8 cellular contexts compared by ENCODE assay signal in the genomic region with DNA sequence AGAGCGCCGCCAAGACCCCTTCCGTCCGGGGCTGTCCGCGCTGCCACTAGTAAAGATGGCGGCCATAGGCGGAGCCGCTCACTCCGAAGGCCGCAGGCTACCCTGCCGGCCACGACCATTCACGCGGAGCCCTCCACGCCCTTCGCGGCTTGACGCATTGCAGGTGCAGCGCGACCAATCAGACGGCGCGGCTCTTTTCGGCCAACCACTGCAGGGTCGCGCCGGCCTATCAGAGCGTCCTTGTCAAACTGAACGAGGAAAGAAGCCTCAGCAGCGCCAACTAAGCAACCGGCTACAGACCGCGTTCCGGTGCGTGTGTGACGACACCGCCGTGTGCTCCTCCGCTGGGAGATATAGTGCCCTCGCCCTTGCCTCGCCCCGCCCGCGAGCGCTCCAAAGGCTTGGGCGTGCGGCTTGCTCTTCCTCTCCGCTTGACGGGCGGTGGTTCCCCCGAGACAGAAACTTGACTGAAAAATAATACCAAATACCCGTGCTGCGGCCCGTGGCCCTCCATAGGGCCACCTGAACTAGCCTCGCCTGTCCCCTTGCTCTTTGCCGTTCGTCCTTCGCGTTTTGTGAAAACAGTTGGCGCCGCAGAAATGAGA. TPM values are rescaled to one million over a fixed set of nuclear protein-coding genes. Genes with fewer than 3 reads are reported as not detected.
DNase-seq lines count a peak whose midpoint lies in the region; ATAC-seq, FAIRE-seq and TF ChIP-seq lines count a peak whose summit lies in the region.

No MANE protein-coding gene starts in this region.

- H3K4me1 ChIP-seq in keratinocyte (ENCODE audit: control insufficient read depth, extremely low read depth, insufficient read depth, low read length): peaks cover 22% of the 10 kb centered on the region

- peak overlapping the region; percentile 85 for H2AFZ ChIP-seq in keratinocyte (ENCODE audit: control insufficient read depth, low read length)

- no peaks in the 10 kb centered on the region for H3K79me2 ChIP-seq in keratinocyte (ENCODE audit: control insufficient read depth, insufficient read depth, low read length)

- H3K9me1 ChIP-seq in keratinocyte (ENCODE audit: control insufficient read depth, extremely low read depth, insufficient read depth, low read length): no peaks in the 10 kb centered on the region

- H3K4me3 Mint-ChIP-seq in activated B cell treated with CpG ODN at 0.5 μM for 24 hours: no peak overlapping the region

- H3K9ac ChIP-seq in keratinocyte (ENCODE audit: control insufficient read depth, extremely low read depth, insufficient read depth, low read length): peak overlapping the region; percentile 100

- peak overlapping the region; percentile 52 to 93 (median 82) for H3K4me3 ChIP-seq in keratinocyte (ENCODE audit: control insufficient read depth in 2 of 3, extremely low read depth in 1 of 3, insufficient read depth in 2 of 3, low read depth in 1 of 3, low read length in 3 of 3)

- peak; percentile 98 for DNase-seq in AG08396 (ENCODE audit: low spot score)
- peak; percentile 98 for DNase-seq in NCI-H2227 treated with DMSO at 0.1 percent for 48 hours (lab: John Stamatoyannopoulos, UW)
- peak; percentile 94 for DNase-seq in activated B cell treated with CpG ODN at 0.5 μM for 24 hours
- DNase-seq in cerebellum (ENCODE audit: low spot score): peak; percentile 95
- peak; percentile 93 for DNase-seq in keratinocyte (ENCODE audit: low read depth, low spot score)
- DNase-seq in stimulated activated CD4-positive, alpha-beta T cell treated with anti-CD3 and anti-CD28 coated beads, Interleukin-15, amount 100 ng/mL, for 1 hour (ENCODE audit: low read depth in 1 of 2, low spot score in 1 of 2): peak; percentile 95 to 96

- no peaks in the 10 kb centered on the region for H3K36me3 Mint-ChIP-seq in activated B cell treated with CpG ODN at 0.5 μM for 24 hours (ENCODE audit: low read depth)

- ATAC-seq in GM18873 (IDR thresholded peaks at IDR 0.05; ENCODE audit: low FRiP score, unreplicated experiment) (peak; percentile 91), HG03139 (IDR thresholded peaks at IDR 0.05; ENCODE audit: unreplicated experiment) (peak; percentile 94), activated B cell treated with CpG ODN at 0.5 μM for 24 hours (ENCODE audit: low read depth) (peak; percentile 87)

- CTCF ChIA-PET in activated B cell treated with CpG ODN at 0.5 μM for 24 hours (lab: Charles Lee): interaction anchor here (0.6 to 3.0 kb wide), 6 partner anchors 13 to 52 kb away, joined by 3 to 14 read pairs (median 6); partner anchors contain the start of gene CALM1

- intact Hi-C loops in activated B cell treated with CpG ODN at 0.5 μM for 24 hours (cut with micrococcal nuclease): loop anchor here (1.0 to 5.0 kb wide), 12 partner anchors 14 to 1739 kb away; partner anchors contain the start of genes CALM1, CCDC88C, CPSF2 and EFCAB11

- POLR2A ChIA-PET in activated B cell treated with CpG ODN at 0.5 μM for 24 hours (lab: Charles Lee): interaction anchor here (0.6 to 6.8 kb wide), 18 partner anchors 8 to 1738 kb away, joined by 3 to 492 read pairs (median 6); partner anchors contain the start of genes CALM1, CPSF2, EFCAB11 and NDUFB1

- no peaks in the 10 kb centered on the region for H3K27me3 ChIP-seq in keratinocyte (ENCODE audit: control insufficient read depth, extremely low read depth, insufficient read depth, low read length)

- peak overlapping the region; percentile 99 for H3K27ac ChIP-seq in keratinocyte (ENCODE audit: control insufficient read depth, insufficient read depth, low read length)

- no peaks in the 10 kb centered on the region for H3K27me3 Mint-ChIP-seq in activated B cell treated with CpG ODN at 0.5 μM for 24 hours

- H3K4me1 Mint-ChIP-seq in activated B cell treated with CpG ODN at 0.5 μM for 24 hours: no peaks in the 10 kb centered on the region

- peak overlapping the region; percentile 94 for H3K4me2 ChIP-seq in keratinocyte (ENCODE audit: control insufficient read depth, extremely low read depth, insufficient read depth, low read depth, low read length)

- H3K27ac Mint-ChIP-seq in activated B cell treated with CpG ODN at 0.5 μM for 24 hours: no peak overlapping the region

- FAIRE-seq in keratinocyte (lab: Jason Lieb, UNC): peak; percentile 66

- no peaks in the 10 kb centered on the region for H3K9me3 ChIP-seq in keratinocyte (ENCODE audit: control insufficient read depth, low read depth, low read length)

- TF ChIP-seq CTCF in activated B cell treated with CpG ODN at 0.5 μM for 24 hours (IDR thresholded peaks at IDR 0.05): no peak
- TF ChIP-seq CTCF in keratinocyte (optimal IDR thresholded peaks at IDR 0.05 in 1 of 3, IDR thresholded peaks at IDR 0.05 in 1 of 3, conservative IDR thresholded peaks at IDR 0.05 in 1 of 3; ENCODE audit: extremely low read depth in 1 of 3, insufficient read depth in 2 of 3, low read length in 3 of 3): peak in 1 of 3 experiments; percentile 29

- dilution Hi-C loops in keratinocyte (cut with MboI; ENCODE audit: extremely low pct_ligation_motif_present, low sequenced_read_pairs): no loop called here

- no peaks in the 10 kb centered on the region for H3K9me3 Mint-ChIP-seq in activated B cell treated with CpG ODN at 0.5 μM for 24 hours

- no peaks in the 10 kb centered on the region for H4K20me1 ChIP-seq in keratinocyte (ENCODE audit: control insufficient read depth, extremely low read depth, insufficient read depth, low read length)

- no peaks in the 10 kb centered on the region for H3K36me3 ChIP-seq in keratinocyte (ENCODE audit: control insufficient read depth in 2 of 2, extremely low read depth in 1 of 2, insufficient read depth in 2 of 2, low read length in 2 of 2)

RNA-seq across cellular contexts. Expression of gene CALM1, which starts 13.6 kb away (rescaled TPM):
- total RNA-seq in activated B cell treated with CpG ODN at 0.5 μM for 24 hours (307 and 314 TPM in 2 replicates), cerebellum (1,436 TPM)
- polyA plus RNA-seq in keratinocyte: 309 to 682 TPM (median 575 TPM) in 3 replicates
- polyA plus RNA-seq in keratinocyte (2011; ENCODE audit: low read depth): 520 TPM
- polyA plus RNA-seq in keratinocyte (2011; cell fraction: cytosol; rRNA removed): 438 and 677 TPM in 2 replicates
- polyA plus RNA-seq in keratinocyte (2011; cell fraction: nucleus; rRNA removed): 203 and 281 TPM in 2 replicates
- 291 and 552 TPM in 2 replicates for polyA plus RNA-seq in keratinocyte (2012; ENCODE audit: low replicate concordance)
- polyA minus RNA-seq in keratinocyte: 77.3 to 499 TPM (median 297 TPM) in 3 replicates
- polyA minus RNA-seq in keratinocyte (2011; cell fraction: cytosol; rRNA and poly(A)+ RNA removed): 633 TPM
- 116 and 121 TPM in 2 replicates for polyA minus RNA-seq in keratinocyte (2011; cell fraction: nucleus; rRNA and poly(A)+ RNA removed)

RNA-seq across cellular contexts. Expression of gene NRDE2, which starts 51.5 kb away (rescaled TPM):
- 35.3 and 37.1 TPM in 2 replicates for total RNA-seq in activated B cell treated with CpG ODN at 0.5 μM for 24 hours
- 18.1 TPM for total RNA-seq in cerebellum
- polyA plus RNA-seq in keratinocyte: 8.5 to 9.2 TPM (median 8.6 TPM) in 3 replicates
- 33.2 TPM for polyA plus RNA-seq in keratinocyte (2011; ENCODE audit: low read depth)
- 3.9 and 5.1 TPM in 2 replicates for polyA plus RNA-seq in keratinocyte (2011; cell fraction: cytosol; rRNA removed)
- polyA plus RNA-seq in keratinocyte (2011; cell fraction: nucleus; rRNA removed): 21.5 and 22.6 TPM in 2 replicates
- polyA plus RNA-seq in keratinocyte (2012; ENCODE audit: low replicate concordance): 5.9 and 9.9 TPM in 2 replicates
- 8.3 to 15.3 TPM (median 14.3 TPM) in 3 replicates for polyA minus RNA-seq in keratinocyte
- 3.1 TPM for polyA minus RNA-seq in keratinocyte (2011; cell fraction: cytosol; rRNA and poly(A)+ RNA removed)
- polyA minus RNA-seq in keratinocyte (2011; cell fraction: nucleus; rRNA and poly(A)+ RNA removed): 13.0 and 22.1 TPM in 2 replicates

Comparison
In these comparisons a context has a peak if more than half of its experiments do, and no peak if none do; other contexts are left out.
1. Peak in every context shown above with its lines: DNase-seq, ATAC-seq, H3K4me3 ChIP-seq and H3K27ac ChIP-seq.